Comparison of ENCODE assay signal across 8 cellular contexts in the genomic region with DNA sequence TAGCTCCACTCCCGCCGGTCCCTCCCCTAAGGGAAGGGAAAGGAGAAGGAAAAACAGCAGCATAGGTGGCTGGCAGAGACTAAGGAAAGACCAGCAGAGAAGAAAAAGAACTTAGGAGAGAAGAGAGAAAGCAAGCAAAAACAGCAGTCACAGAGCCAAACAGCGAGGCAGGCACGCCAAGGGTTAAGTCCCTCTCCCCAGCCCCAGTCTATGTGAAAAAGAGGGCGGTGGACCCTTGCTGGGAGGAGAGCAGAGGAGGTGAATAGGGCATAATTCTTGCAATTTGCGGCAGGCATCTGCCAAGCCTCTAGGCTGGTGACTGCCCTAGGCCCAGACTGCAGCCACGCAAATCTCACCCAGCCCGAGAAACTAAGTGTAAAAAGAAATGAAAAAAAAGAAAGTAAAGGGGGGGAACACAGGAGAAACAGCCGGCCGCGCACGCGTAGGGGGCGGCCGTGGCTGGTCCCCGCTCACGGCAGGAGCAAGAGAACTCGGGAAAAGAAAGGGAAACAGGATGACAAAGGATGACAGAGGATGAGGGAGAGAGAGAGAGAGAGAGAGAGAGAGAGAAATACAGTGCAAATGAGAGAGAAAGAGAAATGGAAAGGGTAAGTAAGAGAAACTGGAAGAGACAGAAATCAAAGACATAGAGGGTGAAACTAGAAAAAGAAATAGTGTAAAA. TPM values are rescaled to one million over a fixed set of nuclear protein-coding genes. Genes with fewer than 3 reads are reported as not detected.
DNase-seq lines count a peak whose midpoint lies in the region; ATAC-seq and TF ChIP-seq lines count a peak whose summit lies in the region.

No MANE protein-coding gene starts in this region.

- no peak overlapping the region for H2AK5ac ChIP-seq in neuronal stem cell (ENCODE audit: low read depth, low read length)

- H3K4me1 Mint-ChIP-seq in CD4-positive, alpha-beta T cell (ENCODE audit: low read depth) = peaks cover 18% of the 10 kb centered on the region

- peak overlapping the region; percentile 50 for H3K27ac ChIP-seq in CD4-positive, alpha-beta T cell (ENCODE audit: low read depth, low read length)
- H3K27ac ChIP-seq in SJCRH30 (no peak overlapping the region), neuronal stem cell (replicated peaks; ENCODE audit: low read length) (peak overlapping the region; percentile 93)
- peak overlapping the region; percentile 51 for H3K27ac ChIP-seq in effector memory CD4-positive, alpha-beta T cell (ENCODE audit: insufficient read depth, low read length, poor library complexity, severe bottlenecking)

- H2BK12ac ChIP-seq in neuronal stem cell (ENCODE audit: low read length) = no peak overlapping the region

- H2BK5ac ChIP-seq in neuronal stem cell (ENCODE audit: low read length) = no peak overlapping the region

- TF ChIP-seq CTCF in CD4-positive, alpha-beta T cell (IDR thresholded peaks at IDR 0.05) = no peak

- peak overlapping the region; percentile 88 for H3K4me3 Mint-ChIP-seq in CD4-positive, alpha-beta T cell

- no peak overlapping the region for H3K18ac ChIP-seq in neuronal stem cell (ENCODE audit: low read length)

- H2AFZ ChIP-seq in neuronal stem cell (ENCODE audit: low read length) = peak overlapping the region; percentile 88

- H3K9me3 Mint-ChIP-seq in CD4-positive, alpha-beta T cell = no peaks in the 10 kb centered on the region

- H3K27me3 Mint-ChIP-seq in CD4-positive, alpha-beta T cell = no peaks in the 10 kb centered on the region

- H3K14ac ChIP-seq in neuronal stem cell (ENCODE audit: low read length) = no peak overlapping the region

- no peak overlapping the region for H3K9ac ChIP-seq in neuronal stem cell (ENCODE audit: low read depth, low read length, poor library complexity)

- POLR2A ChIA-PET in CD4-positive, alpha-beta T cell (lab: Charles Lee) = no interaction called here

- H3K9me3 ChIP-seq in CD4-positive, alpha-beta T cell (ENCODE audit: control insufficient read depth, low read length) = no peaks in the 10 kb centered on the region
- H3K9me3 ChIP-seq in SJCRH30 (replicated peaks) = no peaks in the 10 kb centered on the region
- no peaks in the 10 kb centered on the region for H3K9me3 ChIP-seq in effector memory CD4-positive, alpha-beta T cell (ENCODE audit: control insufficient read depth, low read length)
- H3K9me3 ChIP-seq in neuronal stem cell (replicated peaks in 1 of 2; ENCODE audit: control insufficient read depth in 2 of 2, insufficient read depth in 1 of 2, low read depth in 1 of 2, low read length in 2 of 2) = no peaks in the 10 kb centered on the region

- intact Hi-C loops in CD4-positive, alpha-beta T cell (cut with DNase I, micrococcal nuclease) = no loop called here

- H3K4ac ChIP-seq in neuronal stem cell (ENCODE audit: low read length) = no peak overlapping the region

- H4K8ac ChIP-seq in neuronal stem cell (ENCODE audit: low read depth, low read length) = no peak overlapping the region

- H3K4me3 ChIP-seq in SJCRH30 = peak overlapping the region; percentile 22; the same call in 1 of the 2 replicates
- H3K4me3 ChIP-seq in effector memory CD4-positive, alpha-beta T cell (ENCODE audit: insufficient read depth, low read depth, low read length, poor library complexity, severe bottlenecking) = peak overlapping the region; percentile 17
- H3K4me3 ChIP-seq in neuronal stem cell (ENCODE audit: low read length in 2 of 2) = peak overlapping the region in 1 of 2 donors; percentile 38

- CTCF ChIA-PET in CD4-positive, alpha-beta T cell (lab: Charles Lee) = interaction anchor here (0.7 kb wide), 1 partner anchor 343 kb away, joined by 3 read pairs; no protein-coding TSS in a partner anchor

- H3K23ac ChIP-seq in neuronal stem cell (ENCODE audit: low read depth, low read length, poor library complexity) = no peak overlapping the region

- DNase-seq in CD4-positive, alpha-beta T cell = peak in 3 of 10 experiments; percentile 0 to 17 (median 1)
- DNase-seq in SJCRH30 (peak in 1 of 2 experiments; percentile 13), neuronal stem cell (ENCODE audit: low spot score) (peak; percentile 45), LoVo (ENCODE audit: low spot score) (no peak)
- DNase-seq in effector memory CD4-positive, alpha-beta T cell = peak in 2 of 3 donors; percentile 1 to 4

- H3K27me3 ChIP-seq in CD4-positive, alpha-beta T cell (ENCODE audit: control insufficient read depth, insufficient read depth, low read length) = no peaks in the 10 kb centered on the region
- H3K27me3 ChIP-seq in SJCRH30 (no peaks in the 10 kb centered on the region; the same call in 1 of the 2 replicates), neuronal stem cell (ENCODE audit: control insufficient read depth in 3 of 3, insufficient read depth in 3 of 3, low read depth in 1 of 3, low read length in 3 of 3) (no peaks in the 10 kb centered on the region)
- no peaks in the 10 kb centered on the region for H3K27me3 ChIP-seq in effector memory CD4-positive, alpha-beta T cell (replicated peaks; ENCODE audit: control insufficient read depth, insufficient read depth, low read length, poor library complexity, severe bottlenecking)

- WGBS in neuronal stem cell (ENCODE audit: extremely low coverage in 2 of 2, insufficient read length in 2 of 2, insufficient replicate concordance in 1 of 2), 2 donors = no CpG with 5 or more reads among the region's 18 CpGs

- H4K91ac ChIP-seq in neuronal stem cell (ENCODE audit: low read depth, low read length, poor library complexity) = no peak overlapping the region

- H3K27ac Mint-ChIP-seq in CD4-positive, alpha-beta T cell = peak overlapping the region; percentile 88

- H3K4me2 ChIP-seq in neuronal stem cell (ENCODE audit: insufficient read depth, low read length, poor library complexity, severe bottlenecking) = no peak overlapping the region

- H3K79me1 ChIP-seq in neuronal stem cell (ENCODE audit: low read depth, low read length) = no peaks in the 10 kb centered on the region

- no peaks in the 10 kb centered on the region for H3K4me1 ChIP-seq in SJCRH30
- no peaks in the 10 kb centered on the region for H3K4me1 ChIP-seq in effector memory CD4-positive, alpha-beta T cell (ENCODE audit: control insufficient read depth, insufficient read depth, low read length, poor library complexity, severe bottlenecking)
- H3K4me1 ChIP-seq in neuronal stem cell (ENCODE audit: control insufficient read depth in 2 of 2, insufficient read depth in 1 of 2, low read depth in 1 of 2, low read length in 2 of 2) = no peaks in the 10 kb centered on the region

- H2BK120ac ChIP-seq in neuronal stem cell (ENCODE audit: low read depth, low read length) = no peak overlapping the region

- H2BK15ac ChIP-seq in neuronal stem cell (ENCODE audit: low read length) = no peak overlapping the region

- no peaks in the 10 kb centered on the region for H3K36me3 Mint-ChIP-seq in CD4-positive, alpha-beta T cell (ENCODE audit: low read depth)

- H3K36me3 ChIP-seq in SJCRH30 (no peaks in the 10 kb centered on the region), neuronal stem cell (replicated peaks in 1 of 2; ENCODE audit: control insufficient read depth in 2 of 2, insufficient read depth in 2 of 2, low read length in 2 of 2) (no peaks in the 10 kb centered on the region)
- no peaks in the 10 kb centered on the region for H3K36me3 ChIP-seq in effector memory CD4-positive, alpha-beta T cell (ENCODE audit: control insufficient read depth, insufficient read depth, low read length)

- peak; percentile 60 for ATAC-seq in CD4-positive, alpha-beta T cell (ENCODE audit: poor library complexity)
- ATAC-seq in GM21529 (IDR thresholded peaks at IDR 0.05; ENCODE audit: unreplicated experiment) (peak; percentile 56), GM21526 (IDR thresholded peaks at IDR 0.05; ENCODE audit: low FRiP score, unreplicated experiment) (no peak), HG02763 (IDR thresholded peaks at IDR 0.05; ENCODE audit: unreplicated experiment) (no peak)

RNA-seq across cellular contexts. Expression of gene MAGEA9, which starts 48.6 kb away (rescaled TPM):
- total RNA-seq in CD4-positive, alpha-beta T cell = not detected
- not detected in 2 replicates for total RNA-seq in SJCRH30 (2014; rRNA removed; shearing (Covaris generic))
- polyA plus RNA-seq in neuronal stem cell (2013, experiment 1 of 2) = not detected
- polyA plus RNA-seq in neuronal stem cell (2013, experiment 2 of 2) = not detected

RNA-seq across cellular contexts. Expression of gene MAGEA8, which starts 50.6 kb away (rescaled TPM):
- total RNA-seq in CD4-positive, alpha-beta T cell = not detected
- total RNA-seq in SJCRH30 (2014; rRNA removed; shearing (Covaris generic)) = not detected in 2 replicates
- not detected for polyA plus RNA-seq in neuronal stem cell (2013, experiment 1 of 2)
- not detected for polyA plus RNA-seq in neuronal stem cell (2013, experiment 2 of 2)

RNA-seq across cellular contexts. Expression of gene HSFX1, which starts 56.5 kb away (rescaled TPM):
- under 1 TPM in 1 of 2 experiments, not detected in 1; 0.30 TPM for total RNA-seq in CD4-positive, alpha-beta T cell
- 0.23 and 0.77 TPM in 2 replicates for total RNA-seq in SJCRH30 (2014; rRNA removed; shearing (Covaris generic))
- 0.39 TPM for polyA plus RNA-seq in neuronal stem cell (2013, experiment 1 of 2)
- polyA plus RNA-seq in neuronal stem cell (2013, experiment 2 of 2) = 0.26 TPM

Comparison
In these comparisons a context has a peak if more than half of its experiments do, and no peak if none do; other contexts are left out.
1. ATAC-seq: peak in CD4-positive, alpha-beta T cell (single experiment) and GM21529 (single experiment); none in GM21526 (single experiment) and HG02763 (single experiment).